In the genomic region with DNA sequence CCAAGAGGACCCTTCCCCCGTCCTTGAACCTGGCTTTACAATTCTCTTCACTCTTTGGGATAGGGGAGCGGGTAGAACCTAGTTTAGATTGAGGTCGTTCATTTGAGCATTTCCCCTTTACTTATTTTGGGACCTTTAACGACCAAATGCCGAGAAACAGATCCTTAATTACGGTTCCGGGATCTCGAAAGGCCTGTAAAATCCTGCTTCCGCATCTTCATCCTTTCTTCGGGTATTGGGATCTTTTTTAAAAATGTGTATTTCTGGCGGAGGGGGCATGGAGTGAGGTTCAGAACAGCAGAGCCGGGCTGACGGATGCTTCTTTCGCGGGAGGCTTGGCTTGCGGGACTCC, we compare ENCODE assay signal across 8 cellular contexts. TPM values are rescaled to one million over a fixed set of nuclear protein-coding genes. Genes with fewer than 3 reads are reported as not detected.
DNase-seq lines count a peak whose midpoint lies in the region; ATAC-seq and TF ChIP-seq lines count a peak whose summit lies in the region.

No MANE protein-coding gene starts in this region.

- H3K4me3 ChIP-seq in AG09309 (ENCODE audit: control insufficient read depth, low read depth, low read length) = peak overlapping the region; percentile 69
- peak overlapping the region; percentile 63 for H3K4me3 ChIP-seq in naive thymus-derived CD4-positive, alpha-beta T cell (ENCODE audit: low read length)

- TF ChIP-seq CTCF in AG09309 (IDR thresholded peaks at IDR 0.05; ENCODE audit: control insufficient read depth, insufficient read depth, low read depth, low read length, missing control alignments) = no peak

- H3K27me3 Mint-ChIP-seq in IgD-negative memory B cell = no peaks in the 10 kb centered on the region
- H3K27me3 Mint-ChIP-seq in central memory CD8-positive, alpha-beta T cell = no peaks in the 10 kb centered on the region
- peaks cover 0 to 4% (median 0%) of the 10 kb centered on the region in 5 donors for H3K27me3 Mint-ChIP-seq in naive thymus-derived CD4-positive, alpha-beta T cell

- H3K9me3 ChIP-seq in naive thymus-derived CD4-positive, alpha-beta T cell (ENCODE audit: control insufficient read depth in 2 of 3, low read length in 3 of 3) = no peaks in the 10 kb centered on the region

- intact Hi-C loops in naive thymus-derived CD4-positive, alpha-beta T cell (cut with micrococcal nuclease) = loop anchor here (1.0 to 10.0 kb wide), 19 partner anchors 36 to 1889 kb away; a partner anchor contains a TSS

- no peaks in the 10 kb centered on the region for H3K36me3 Mint-ChIP-seq in IgD-negative memory B cell
- H3K36me3 Mint-ChIP-seq in central memory CD8-positive, alpha-beta T cell (ENCODE audit: insufficient read depth) = peaks cover 15% of the 10 kb centered on the region
- H3K36me3 Mint-ChIP-seq in naive thymus-derived CD4-positive, alpha-beta T cell = peaks cover 0 to 9% (median 0%) of the 10 kb centered on the region in 5 donors

- peak overlapping the region; percentile 93 to 99 (median 99) for H3K27ac Mint-ChIP-seq in IgD-negative memory B cell
- peak overlapping the region; percentile 97 for H3K27ac Mint-ChIP-seq in central memory CD8-positive, alpha-beta T cell (ENCODE audit: low read depth)
- peak overlapping the region; percentile 94 to 99 (median 96) for H3K27ac Mint-ChIP-seq in naive thymus-derived CD4-positive, alpha-beta T cell

- DNase-seq in AG09309 (ENCODE audit: low read depth) (no peak), dermis blood vessel endothelial cell (no peak), NCI-H2171 (lab: John Stamatoyannopoulos, UW) (no peak), NCI-H774 (lab: John Stamatoyannopoulos, UW) (no peak), activated gamma-delta T cell treated with Interleukin-2 at 50 U/mL for 16 hours (no peak)
- DNase-seq in central memory CD8-positive, alpha-beta T cell (ENCODE audit: low spot score in 2 of 2) = no peak
- DNase-seq in naive thymus-derived CD4-positive, alpha-beta T cell = no peak

- H3K4me1 Mint-ChIP-seq in IgD-negative memory B cell = peaks cover 19 to 33% (median 25%) of the 10 kb centered on the region in 3 donors
- H3K4me1 Mint-ChIP-seq in central memory CD8-positive, alpha-beta T cell = peaks cover 35% of the 10 kb centered on the region
- H3K4me1 Mint-ChIP-seq in naive thymus-derived CD4-positive, alpha-beta T cell = peaks cover 18 to 43% (median 34%) of the 10 kb centered on the region in 7 donors

- no peaks in the 10 kb centered on the region for H3K27me3 ChIP-seq in naive thymus-derived CD4-positive, alpha-beta T cell (ENCODE audit: control insufficient read depth in 2 of 2, insufficient read depth in 2 of 2, low read length in 2 of 2)

- POLR2A ChIA-PET in naive thymus-derived CD4-positive, alpha-beta T cell (lab: Charles Lee) = interaction anchor here (0.7 to 0.9 kb wide), 2 partner anchors 58 to 72 kb away, joined by 3 read pairs; no protein-coding TSS in a partner anchor

- H3K27ac ChIP-seq in naive thymus-derived CD4-positive, alpha-beta T cell (ENCODE audit: low read depth, low read length) = peak overlapping the region; percentile 97

- H3K9me3 Mint-ChIP-seq in IgD-negative memory B cell = peaks cover 0 to 3% (median 0%) of the 10 kb centered on the region in 3 donors
- H3K9me3 Mint-ChIP-seq in central memory CD8-positive, alpha-beta T cell = no peaks in the 10 kb centered on the region
- H3K9me3 Mint-ChIP-seq in naive thymus-derived CD4-positive, alpha-beta T cell = no peaks in the 10 kb centered on the region

- no peak for ATAC-seq in central memory CD8-positive, alpha-beta T cell (replicated peaks; ENCODE audit: extremely low read depth, poor library complexity, severe bottlenecking)
- ATAC-seq in naive thymus-derived CD4-positive, alpha-beta T cell = no peak

- H3K4me1 ChIP-seq in naive thymus-derived CD4-positive, alpha-beta T cell (ENCODE audit: control insufficient read depth in 2 of 2, insufficient read depth in 2 of 2, low read length in 2 of 2) = peaks cover 21 to 24% of the 10 kb centered on the region in 2 donors

- peaks cover 0 to 6% (median 0%) of the 10 kb centered on the region in 3 experiments for H3K36me3 ChIP-seq in naive thymus-derived CD4-positive, alpha-beta T cell (ENCODE audit: control insufficient read depth in 2 of 3, insufficient read depth in 3 of 3, low read length in 3 of 3)

- CTCF ChIA-PET in naive thymus-derived CD4-positive, alpha-beta T cell (lab: Charles Lee) = interaction anchor here (0.6 to 0.8 kb wide), 2 partner anchors 86 to 95 kb away, joined by 3 read pairs; no protein-coding TSS in a partner anchor

- peak overlapping the region; percentile 95 to 99 (median 96) for H3K4me3 Mint-ChIP-seq in IgD-negative memory B cell
- peak overlapping the region; percentile 97 for H3K4me3 Mint-ChIP-seq in central memory CD8-positive, alpha-beta T cell
- H3K4me3 Mint-ChIP-seq in naive thymus-derived CD4-positive, alpha-beta T cell = peak overlapping the region; percentile 90 to 99 (median 92)

RNA-seq across cellular contexts. Expression of a gene that starts 0.4 kb away (rescaled TPM):
- polyA plus RNA-seq in IgD-negative memory B cell = 26.9 TPM
- total RNA-seq in naive thymus-derived CD4-positive, alpha-beta T cell = 10 to 100 TPM; 41.2 to 92.5 (median 70.8) TPM
- polyA plus RNA-seq in naive thymus-derived CD4-positive, alpha-beta T cell = 10 to 100 TPM; 24.0 to 36.1 TPM
- total RNA-seq in dermis blood vessel endothelial cell = 85.6 and 138 TPM in 2 replicates
